Comparison of ENCODE assay signal across 20 cellular contexts in genomic region chr17:59434429-59434828, GRCh38.
"Had no signal": no experiment of that assay in that cellular context is flagged by ENCODE, and none has a peak within 500 bp of the region (broad histone marks: within the 10 kb centered on the region; RNA-seq: fewer than 3 reads in every experiment).

No MANE protein-coding gene starts in this region.

- H3K27me3 ChIP-seq: body of pancreas, colonic mucosa, left lung, neural progenitor cell, right atrium auricular region, SJSA1, stomach, testis had no signal

- H3K36me3 Mint-ChIP-seq: neural progenitor cell had no signal

- H3K4me3 ChIP-seq: body of pancreas, colonic mucosa, left lung, neural progenitor cell, prostate gland, right atrium auricular region, SJSA1, stomach, testis had no signal

- H3K4me1 ChIP-seq: colonic mucosa, prostate gland, testis had no signal

- H3K36me3 ChIP-seq: colonic mucosa, left lung, neural progenitor cell, prostate gland, right atrium auricular region, SJSA1, stomach, WERI-Rb-1 had no signal

- DNase-seq: activated CD4-positive, alpha-beta T cell treated with anti-CD3 and anti-CD28 coated beads for 1 hour; activated CD8-positive, alpha-beta T cell treated with anti-CD3 and anti-CD28 coated beads, Interleukin-2, amount 10 ng/mL, durations not matched to agents 7 days and 5 days; activated naive CD4-positive, alpha-beta T cell treated with anti-CD3 and anti-CD28 coated beads for 36 hours; body of pancreas; central memory CD4-positive, alpha-beta T cell; colonic mucosa; erythroblast; left lung; stomach; SW 1271; T-helper 2 cell; testis; WERI-Rb-1 had no signal

- FAIRE-seq: endometrium, frontal cortex, keratinocyte had no signal

- H3K27ac Mint-ChIP-seq: activated CD8-positive, alpha-beta T cell treated with anti-CD3 and anti-CD28 coated beads, Interleukin-2, amount 10 ng/mL, durations not matched to agents 7 days and 5 days; activated naive CD4-positive, alpha-beta T cell treated with anti-CD3 and anti-CD28 coated beads for 36 hours; neural progenitor cell had no signal

- H3K9me3 ChIP-seq: body of pancreas, colonic mucosa, left lung, prostate gland, right atrium auricular region, SJSA1, stomach, testis had no signal

- H3K27ac ChIP-seq: colonic mucosa, left lung, neural progenitor cell, prostate gland, right atrium auricular region, testis, WERI-Rb-1 had no signal

- H3K4me3 Mint-ChIP-seq: activated CD8-positive, alpha-beta T cell treated with anti-CD3 and anti-CD28 coated beads, Interleukin-2, amount 10 ng/mL, durations not matched to agents 7 days and 5 days; activated naive CD4-positive, alpha-beta T cell treated with anti-CD3 and anti-CD28 coated beads for 36 hours; neural progenitor cell had no signal

- H3K9ac ChIP-seq: neural progenitor cell had no signal

- H3K4me2 ChIP-seq: neural progenitor cell had no signal

- ATAC-seq: activated CD8-positive, alpha-beta T cell treated with anti-CD3 and anti-CD28 coated beads, Interleukin-2, amount 10 ng/mL, durations not matched to agents 7 days and 5 days; left lung had no signal
